ENCODE assay signal across 12 cellular contexts in the genomic region with DNA sequence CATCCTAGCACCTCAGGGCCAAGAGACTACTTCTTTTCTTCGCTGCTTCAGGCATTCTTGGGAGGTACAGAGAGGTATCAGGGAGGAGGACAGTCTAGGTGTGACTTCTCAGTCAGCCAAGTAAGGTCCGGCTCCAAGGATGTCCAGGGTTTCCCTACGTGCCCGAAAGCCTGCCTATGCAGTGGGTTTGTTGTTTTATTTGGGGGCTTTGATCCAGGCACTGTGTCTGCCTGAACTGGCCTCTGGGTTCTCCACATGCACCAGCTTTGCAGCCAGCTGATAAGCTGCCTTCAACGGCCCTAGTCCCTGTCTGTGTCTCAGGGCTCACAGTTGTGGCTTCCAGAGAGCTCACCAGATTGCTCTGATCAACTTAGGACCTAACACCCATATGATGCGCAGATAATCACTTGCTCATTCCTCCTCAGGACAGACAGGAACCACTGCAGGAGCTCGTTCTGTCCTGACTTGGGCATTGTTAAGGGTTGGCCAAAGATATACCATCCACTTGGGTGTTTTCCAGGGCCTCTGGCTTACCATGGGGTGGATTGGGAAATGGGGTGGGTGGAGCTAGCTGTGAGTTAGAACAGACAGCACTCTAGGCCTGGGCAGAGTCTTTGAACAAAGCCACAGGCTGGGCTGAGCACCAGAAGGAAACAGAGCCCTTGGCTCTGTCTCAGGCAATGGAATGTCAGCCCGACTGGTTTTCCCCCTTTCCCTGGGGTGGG. TPM values are rescaled to one million over a fixed set of nuclear protein-coding genes. Genes with fewer than 3 reads are reported as not detected.
A peak's percentile ranks its signal among the peaks of the same experiment; 100 is the strongest.
DNase-seq lines count a peak whose midpoint lies in the region; ATAC-seq and TF ChIP-seq lines count a peak whose summit lies in the region.
"Had no signal": no experiment of that assay in that cellular context is flagged by ENCODE, and none has a peak within 500 bp of the region (broad histone marks: within the 10 kb centered on the region; RNA-seq: fewer than 3 reads in every experiment).

No MANE protein-coding gene starts in this region.

- POLR2A ChIA-PET in activated CD8-positive, alpha-beta T cell treated with anti-CD3 and anti-CD28 coated beads for 36 hours (lab: Charles Lee) = interaction anchor here (0.6 kb wide), 1 partner anchor 14 kb away, joined by 3 read pairs; no protein-coding TSS in a partner anchor

- H3K9me3 ChIP-seq in ascending aorta (no peaks in the 10 kb centered on the region), heart right ventricle (no peaks in the 10 kb centered on the region)
- H3K9me3 ChIP-seq: uterus had no signal

- 59 to 60% methylated on average over 8 of the region's 8 CpGs for WGBS in heart right ventricle, 2 donors

- H3K27me3 ChIP-seq in ascending aorta (no peaks in the 10 kb centered on the region), heart right ventricle (no peaks in the 10 kb centered on the region)
- H3K27me3 ChIP-seq: uterus had no signal

- H3K4me3 ChIP-seq in ascending aorta = no peak overlapping the region
- H3K4me3 ChIP-seq in heart right ventricle = no peak overlapping the region
- H3K4me3 ChIP-seq: uterus had no signal

- ATAC-seq in heart right ventricle (peak; percentile 73 to 95 (median 92)), sciatic nerve (peak; percentile 92), GM18505 (IDR thresholded peaks at IDR 0.05; ENCODE audit: unreplicated experiment) (no peak), GM19467 (IDR thresholded peaks at IDR 0.05; ENCODE audit: unreplicated experiment) (no peak)
- ATAC-seq in activated CD8-positive, alpha-beta T cell treated with anti-CD3 and anti-CD28 coated beads for 36 hours = no peak

- peaks cover 27% of the 10 kb centered on the region for H3K9me3 Mint-ChIP-seq in HFFc6
- H3K9me3 Mint-ChIP-seq in activated CD8-positive, alpha-beta T cell treated with anti-CD3 and anti-CD28 coated beads for 36 hours = no peaks in the 10 kb centered on the region
- H3K9me3 Mint-ChIP-seq: activated T-helper 2 cell treated with anti-CD3 and anti-CD28 coated beads, Interferon-gamma antibody, Interleukin-2, Interleukin-4, amounts not matched to agents 10 μg/mL and 5 μg/mL and 100 μg/mL, durations not matched to agents 14 hours and 24 hours and 36 hours had no signal

- H3K4me1 Mint-ChIP-seq in HFFc6 (ENCODE audit: low read depth) = no peaks in the 10 kb centered on the region
- H3K4me1 Mint-ChIP-seq in activated CD8-positive, alpha-beta T cell treated with anti-CD3 and anti-CD28 coated beads for 36 hours (ENCODE audit: low read depth) = no peaks in the 10 kb centered on the region

- no peak overlapping the region for H3K4me3 Mint-ChIP-seq in HFFc6
- H3K4me3 Mint-ChIP-seq in activated CD8-positive, alpha-beta T cell treated with anti-CD3 and anti-CD28 coated beads for 36 hours = no peak overlapping the region

- no peaks in the 10 kb centered on the region for H3K36me3 Mint-ChIP-seq in HFFc6 (ENCODE audit: low read depth)
- H3K36me3 Mint-ChIP-seq in activated CD8-positive, alpha-beta T cell treated with anti-CD3 and anti-CD28 coated beads for 36 hours (ENCODE audit: low read depth) = no peaks in the 10 kb centered on the region

- CTCF ChIA-PET in activated CD8-positive, alpha-beta T cell treated with anti-CD3 and anti-CD28 coated beads for 36 hours (lab: Charles Lee) = interaction anchor here (0.6 kb wide), 1 partner anchor 13 kb away, joined by 3 read pairs; no protein-coding TSS in a partner anchor

- H3K36me3 ChIP-seq in ascending aorta = peaks cover 0 to 4% of the 10 kb centered on the region in 2 donors
- H3K36me3 ChIP-seq in heart right ventricle = no peaks in the 10 kb centered on the region
- H3K36me3 ChIP-seq: uterus had no signal

- H3K27me3 Mint-ChIP-seq in HFFc6 (ENCODE audit: insufficient read depth) = peaks cover 1% of the 10 kb centered on the region; the same call in 1 of the 2 replicates
- H3K27me3 Mint-ChIP-seq in activated CD8-positive, alpha-beta T cell treated with anti-CD3 and anti-CD28 coated beads for 36 hours = no peaks in the 10 kb centered on the region

- no peak for TF ChIP-seq POLR2A in GM18505 (IDR thresholded peaks at IDR 0.05; ENCODE audit: borderline replicate concordance, extremely low read depth, insufficient read depth, insufficient read length)

- intact Hi-C loops in ascending aorta (cut with DNase I) (no loop called here), heart right ventricle (cut with DNase I) (loop anchor here in 1 of 10 donors (5.0 kb wide), 1 partner anchor 42 kb away; no protein-coding TSS in a partner anchor), sciatic nerve (cut with DNase I) (no loop called here)
- intact Hi-C loops in activated CD8-positive, alpha-beta T cell treated with anti-CD3 and anti-CD28 coated beads for 36 hours (cut with micrococcal nuclease) = no loop called here

- peak overlapping the region; percentile 17 to 49 for H3K27ac ChIP-seq in ascending aorta
- H3K27ac ChIP-seq in heart right ventricle = peak overlapping the region in 9 of 10 donors; percentile 40 to 86 (median 59)
- H3K27ac ChIP-seq: uterus had no signal

- DNase-seq in HFFc6 (peak; percentile 11), ascending aorta (ENCODE audit: low spot score in 2 of 2) (peak in 1 of 2 donors; percentile 84), heart right ventricle (peak; percentile 41 to 76), sciatic nerve (ENCODE audit: low spot score) (no peak)
- no peak for DNase-seq in activated CD8-positive, alpha-beta T cell treated with anti-CD3 and anti-CD28 coated beads for 36 hours
- no peak for DNase-seq in effector CD4-positive, alpha-beta T cell
- DNase-seq: NCI-H524 had no signal

- H3K27ac Mint-ChIP-seq in HFFc6 = no peak overlapping the region
- H3K27ac Mint-ChIP-seq in activated CD8-positive, alpha-beta T cell treated with anti-CD3 and anti-CD28 coated beads for 36 hours = no peak overlapping the region
- H3K27ac Mint-ChIP-seq: activated T-helper 2 cell treated with anti-CD3 and anti-CD28 coated beads, Interferon-gamma antibody, Interleukin-2, Interleukin-4, amounts not matched to agents 10 μg/mL and 5 μg/mL and 100 μg/mL, durations not matched to agents 14 hours and 24 hours and 36 hours had no signal

- H3K4me1 ChIP-seq in ascending aorta = peaks cover 0 to 29% of the 10 kb centered on the region in 2 donors
- peaks cover 12 to 53% (median 30%) of the 10 kb centered on the region in 9 donors for H3K4me1 ChIP-seq in heart right ventricle
- H3K4me1 ChIP-seq: uterus had no signal

- TF ChIP-seq CTCF in HFFc6 (IDR thresholded peaks at IDR 0.05) (no peak), ascending aorta (IDR thresholded peaks at IDR 0.05) (no peak), heart right ventricle (IDR thresholded peaks at IDR 0.05) (no peak)
- no peak for TF ChIP-seq CTCF in activated CD8-positive, alpha-beta T cell treated with anti-CD3 and anti-CD28 coated beads for 36 hours (IDR thresholded peaks at IDR 0.05)

RNA-seq across cellular contexts. Expression of gene CRYBB3, which starts 45.5 kb away (rescaled TPM):
- not detected for total RNA-seq in HFFc6 (2021; fragmentation: NEBNext Ultra II Directional; extraction: Animal tissue kit (Norgen Biotek cat#: 25700))
- not detected for total RNA-seq in ascending aorta
- total RNA-seq in heart right ventricle = under 1 TPM in 2 of 10 donors, not detected in 8; 0.38 to 0.44 TPM
- polyA plus RNA-seq in heart right ventricle = under 1 TPM; 0.06 to 0.37 TPM
- total RNA-seq in sciatic nerve = not detected
- total RNA-seq in activated CD8-positive, alpha-beta T cell treated with anti-CD3 and anti-CD28 coated beads for 36 hours = not detected
- total RNA-seq: uterus had no signal
- polyA plus RNA-seq: neural cell had no signal

Comparison
In these comparisons a context has a peak if more than half of its experiments do, and no peak if none do; other contexts are left out.
1. DNase-seq: peak in HFFc6 (single experiment) and heart right ventricle (2 of 2); none in sciatic nerve (single experiment), activated CD8-positive, alpha-beta T cell treated with anti-CD3 and anti-CD28 coated beads for 36 hours (single experiment) and effector CD4-positive, alpha-beta T cell (single experiment).
2. ATAC-seq: peak in heart right ventricle (8 of 8) and sciatic nerve (single experiment); none in activated CD8-positive, alpha-beta T cell treated with anti-CD3 and anti-CD28 coated beads for 36 hours (single experiment), GM18505 (single experiment) and GM19467 (single experiment).